In the genomic region with DNA sequence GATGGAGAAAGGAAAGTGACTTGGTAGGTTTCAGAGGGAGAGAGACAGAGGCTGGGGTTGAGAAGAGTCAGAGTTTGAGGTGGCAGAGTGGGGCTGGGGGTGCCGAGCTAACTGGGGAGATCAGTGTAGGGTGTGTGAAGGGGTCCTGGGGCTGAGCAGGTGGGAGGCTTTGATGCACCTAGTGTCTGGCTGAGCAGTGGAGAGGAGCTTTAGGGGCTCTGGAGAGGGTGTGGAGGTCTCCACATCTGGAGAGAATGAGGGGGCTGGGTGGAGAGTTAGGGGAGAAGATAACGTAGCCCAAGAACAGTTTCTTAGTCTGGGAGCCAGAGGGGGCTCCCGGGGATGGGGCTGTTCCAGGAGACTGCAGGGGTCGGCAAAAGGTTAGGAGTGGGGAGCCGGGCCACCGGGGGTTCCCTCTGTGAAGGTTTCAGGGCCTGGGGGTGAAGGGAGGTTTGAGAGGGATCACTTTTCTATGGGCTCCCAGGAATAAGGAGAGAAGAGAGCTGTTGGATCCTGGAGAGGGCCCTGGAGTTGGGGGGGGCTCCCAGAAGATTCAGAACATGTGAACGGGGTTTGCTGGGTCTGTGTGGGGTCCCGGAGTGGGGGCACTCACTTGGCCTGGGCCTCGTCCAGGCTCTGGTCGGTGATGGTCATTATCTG, we compare ENCODE assay signal across 6 cellular contexts. TPM values are rescaled to one million over a fixed set of nuclear protein-coding genes. Genes with fewer than 3 reads are reported as not detected.
DNase-seq lines count a peak whose midpoint lies in the region; ATAC-seq, FAIRE-seq and TF ChIP-seq lines count a peak whose summit lies in the region.

No MANE protein-coding gene starts in this region.

- peak overlapping the region; percentile 31; the same call in 1 of the 2 replicates for H3K9ac ChIP-seq in HUES48 (ENCODE audit: low read depth, low read length)

- peaks cover 19% of the 10 kb centered on the region for H3K36me3 ChIP-seq in HUES48 (ENCODE audit: control insufficient read depth, insufficient read depth, low read length)
- no peaks in the 10 kb centered on the region for H3K36me3 ChIP-seq in pancreas

- intact Hi-C loops in pancreas (cut with DNase I): no loop called here

- no peak for FAIRE-seq in pancreas (lab: Jason Lieb, UNC)

- H3K9me3 ChIP-seq in HUES48 (ENCODE audit: control insufficient read depth, insufficient read depth, low read length) (no peaks in the 10 kb centered on the region), pancreas (no peaks in the 10 kb centered on the region)

- TF ChIP-seq CTCF in pancreas (IDR thresholded peaks at IDR 0.05) (no peak), GM13977 (IDR thresholded peaks at IDR 0.05; ENCODE audit: extremely low read depth, insufficient read depth, missing control alignments) (no peak)

- H3K27me3 ChIP-seq in HUES48 (ENCODE audit: control insufficient read depth, insufficient read depth, low read length): no peaks in the 10 kb centered on the region
- H3K27me3 ChIP-seq in pancreas: no peaks in the 10 kb centered on the region

- DNase-seq in pancreas (no peak), GM13977 (ENCODE audit: low spot score) (no peak)
- DNase-seq in stimulated activated CD4-positive, alpha-beta T cell treated with anti-CD3 and anti-CD28 coated beads, Interleukin-12 subunit alpha, Interleukin-12 subunit beta, amount 100 ng/mL, for 4 hours: no peak

- peaks cover 22% of the 10 kb centered on the region for H3K4me1 ChIP-seq in HUES48 (ENCODE audit: control insufficient read depth, insufficient read depth, low read length)
- peaks cover 0 to 6% (median 3%) of the 10 kb centered on the region in 3 donors for H3K4me1 ChIP-seq in pancreas

- WGBS in pancreas, 2 donors: 4 to 6% methylated on average over 7 to 10 of the region's 10 CpGs

- peak in 3 of 4 donors; percentile 0 to 2 (median 1) for ATAC-seq in pancreas
- ATAC-seq in HG02798 (IDR thresholded peaks at IDR 0.05; ENCODE audit: poor library complexity, unreplicated experiment): no peak

- H3K4me3 ChIP-seq in HUES48 (ENCODE audit: low read depth, low read length): peak overlapping the region; percentile 67
- H3K4me3 ChIP-seq in pancreas: peak overlapping the region; percentile 42 to 71 (median 52)

- H3K27ac ChIP-seq in HUES48 (ENCODE audit: low read depth, low read length): peak overlapping the region; percentile 85
- peak overlapping the region; percentile 99 for H3K27ac ChIP-seq in cingulate gyrus (ENCODE audit: low read depth, low read length)
- H3K27ac ChIP-seq in pancreas: peak overlapping the region; percentile 70 to 92 (median 73)

- in situ Hi-C loops in GM13977 (cut with MboI; ENCODE audit: low pct_unique_long_range_greater_than_20kb, low sequenced_read_pairs, unreplicated experiment): no loop called here

RNA-seq across cellular contexts. Expression of a gene that starts 0.8 kb away (rescaled TPM):
- 10 to 100 TPM; 20.4 to 45.7 (median 26.1) TPM for total RNA-seq in pancreas
- 10 to 100 TPM; 45.9 to 56.3 TPM for polyA plus RNA-seq in pancreas

RNA-seq across cellular contexts. Expression of a gene that starts 3.2 kb away (rescaled TPM):
- total RNA-seq in pancreas: 10 to 100 TPM in 1 of 6 donors, 1 to 10 TPM in 3, under 1 TPM in 2; 0.59 to 10.1 (median 2.9) TPM
- polyA plus RNA-seq in pancreas: 1 to 10 TPM; 5.2 to 5.4 TPM

RNA-seq across cellular contexts. Expression of a gene that starts 5.2 kb away (rescaled TPM):
- 1 to 10 TPM; 1.9 to 4.4 (median 2.9) TPM for total RNA-seq in pancreas
- 10 to 100 TPM; 14.1 to 20.6 TPM for polyA plus RNA-seq in pancreas

RNA-seq across cellular contexts. Expression of a gene that starts 11.0 kb away (rescaled TPM):
- 10 to 100 TPM; 16.1 to 28.5 (median 23.2) TPM for total RNA-seq in pancreas
- 10 to 100 TPM; 29.0 to 41.4 TPM for polyA plus RNA-seq in pancreas

RNA-seq across cellular contexts. Expression of a gene that starts 13.3 kb away (rescaled TPM):
- 10 to 100 TPM; 10.1 to 28.1 (median 15.7) TPM for total RNA-seq in pancreas
- polyA plus RNA-seq in pancreas: 10 to 100 TPM; 19.6 to 24.5 TPM
